ENCODE assay signal across 11 cellular contexts in the genomic region with DNA sequence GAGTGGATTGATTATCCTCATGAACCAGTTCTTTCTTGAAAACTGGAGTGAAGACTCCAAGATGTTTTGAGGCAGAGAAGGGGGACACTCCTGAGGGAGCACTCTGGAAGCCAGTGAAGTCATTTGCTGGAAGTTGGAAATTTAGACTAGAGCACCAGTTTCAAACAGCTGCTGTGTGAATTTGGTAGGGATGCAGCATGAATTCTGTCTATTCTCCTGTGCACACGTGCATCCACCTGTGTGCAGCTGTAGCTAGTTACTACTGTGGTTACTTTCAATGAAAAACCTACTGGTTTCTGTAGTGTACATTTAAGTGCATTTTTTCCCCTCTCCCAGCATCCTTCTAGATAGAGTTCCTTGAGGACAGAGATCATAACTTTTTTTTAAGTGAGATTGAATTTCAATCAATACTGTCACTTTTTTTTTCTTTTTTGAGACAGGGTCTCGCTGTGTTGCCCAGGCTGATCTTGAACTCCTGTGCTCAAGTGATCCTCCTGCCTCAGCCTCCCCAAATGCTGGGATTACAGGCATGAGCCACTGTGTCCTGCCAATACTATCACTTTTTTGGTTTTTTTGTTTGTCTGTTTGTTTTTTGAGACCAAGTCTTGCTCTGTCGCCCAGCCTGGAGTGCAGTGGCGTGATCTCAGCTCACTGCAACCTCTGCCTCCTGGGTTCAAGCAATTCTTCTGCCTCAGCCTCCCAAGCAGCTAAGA.
DNase-seq lines count a peak whose midpoint lies in the region; ATAC-seq, FAIRE-seq and TF ChIP-seq lines count a peak whose summit lies in the region.
"Had no signal": no experiment of that assay in that cellular context is flagged by ENCODE, and none has a peak within 500 bp of the region (broad histone marks: within the 10 kb centered on the region; RNA-seq: fewer than 3 reads in every experiment).

No MANE protein-coding gene starts in this region.

- SMC1A ChIA-PET in GM12878 (lab: Charles Lee; ENCODE audit: uncharacterized antibody, unreplicated experiment) = interaction anchor here (1.1 to 15.2 kb wide), 16 partner anchors 8 to 74 kb away, joined by 3 to 250 read pairs (median 6); no protein-coding TSS in a partner anchor

- H3K9me3 ChIP-seq in CD4-positive, alpha-beta T cell (ENCODE audit: control insufficient read depth, low read length) = no peaks in the 10 kb centered on the region
- H3K9me3 ChIP-seq in Loucy (ENCODE audit: insufficient read depth, low read depth, low read length) (no peaks in the 10 kb centered on the region), GM12878 (replicated peaks; ENCODE audit: control insufficient read depth, insufficient read depth, low read length) (no peaks in the 10 kb centered on the region)

- WGBS in GM12878 (ENCODE audit: insufficient coverage, insufficient replicate concordance, low lambda C conversion rate, missing lambda C conversion rate) = 43% methylated on average over 4 of the region's 4 CpGs

- TF ChIP-seq EP300 in GM12878 (IDR thresholded peaks at IDR 0.05; ENCODE audit: borderline replicate concordance in 1 of 2, control insufficient read depth in 1 of 2, low read depth in 2 of 2, low read length in 2 of 2) = no peak

- H3K4me3 ChIP-seq in Loucy (ENCODE audit: low read length, poor library complexity, severe bottlenecking) (peak overlapping the region; percentile 74), GM12878 (peak overlapping the region; percentile 65)

- H3K4me1 ChIP-seq in Loucy (ENCODE audit: insufficient read depth, low read length, poor library complexity, severe bottlenecking) = peaks cover 67% of the 10 kb centered on the region
- H3K4me1 ChIP-seq in GM12878 (ENCODE audit: control insufficient read depth, insufficient read depth, low read length) = peaks cover 64% of the 10 kb centered on the region

- in situ Hi-C loops in GM12878 (cut with MboI) = loop anchor here (5.0 kb wide), 1 partner anchor 40 kb away; no protein-coding TSS in a partner anchor

- H2AFZ ChIP-seq in Loucy (ENCODE audit: low read length) = no peak overlapping the region
- H2AFZ ChIP-seq in GM12878 (ENCODE audit: control insufficient read depth, low read depth, low read length) = no peak overlapping the region

- no peak for FAIRE-seq in GM12878 (lab: Jason Lieb, UNC)
- FAIRE-seq: keratinocyte had no signal

- no peak for TF ChIP-seq POLR2A in GM12878 (IDR thresholded peaks at IDR 0.05; ENCODE audit: low read depth, low read length)

- DNase-seq in CD4-positive, alpha-beta T cell = no peak
- DNase-seq in GM12878 (ENCODE audit: low read depth, low spot score) (no peak), progenitor cell of endocrine pancreas (ENCODE audit: low spot score, unreplicated experiment) (no peak), NCI-H226 (no peak)
- DNase-seq in activated CD4-positive, CD25-positive, alpha-beta regulatory T cell treated with anti-CD3 and anti-CD28 coated beads, Interleukin-2, amount 50 U/mL, for 72 hours = no peak
- DNase-seq: DMS79 treated with DMSO at 0.1 percent for 48 hours, NCI-H1092 had no signal

- TF ChIP-seq RAD21 in GM12878 (IDR thresholded peaks at IDR 0.05; ENCODE audit: insufficient read depth, low read depth, low read length) = no peak

- no peak for ATAC-seq in CD4-positive, alpha-beta T cell (ENCODE audit: poor library complexity)
- ATAC-seq in GM12878 (no peak), GM18861 (IDR thresholded peaks at IDR 0.05; ENCODE audit: unreplicated experiment) (no peak), GM19328 (IDR thresholded peaks at IDR 0.05; ENCODE audit: unreplicated experiment) (no peak)

- H3K9ac ChIP-seq in Loucy (ENCODE audit: low read depth, low read length, poor library complexity, severe bottlenecking) (peak overlapping the region; percentile 93), GM12878 (ENCODE audit: control insufficient read depth, insufficient read depth, low read length) (peak overlapping the region; percentile 84)

- POLR2A ChIA-PET in CD4-positive, alpha-beta T cell (lab: Charles Lee) = interaction anchor here (0.6 to 3.6 kb wide), 6 partner anchors 8 to 73 kb away, joined by 3 to 51 read pairs (median 6); no protein-coding TSS in a partner anchor
- POLR2A ChIA-PET in GM12878 (lab: Charles Lee) = interaction anchor here (1.0 to 12.0 kb wide), 13 partner anchors 8 to 74 kb away, joined by 3 to 332 read pairs (median 12); no protein-coding TSS in a partner anchor

- H3K36me3 ChIP-seq in Loucy (ENCODE audit: insufficient read depth, low read length) (no peaks in the 10 kb centered on the region), GM12878 (ENCODE audit: control insufficient read depth in 2 of 2, insufficient read depth in 2 of 2, low read length in 1 of 2) (no peaks in the 10 kb centered on the region)

- peaks cover 45% of the 10 kb centered on the region for H3K79me2 ChIP-seq in Loucy (ENCODE audit: insufficient read depth, low read length)
- H3K79me2 ChIP-seq in GM12878 (ENCODE audit: control insufficient read depth, insufficient read depth, low read length) = peaks cover 50% of the 10 kb centered on the region

- CTCF ChIA-PET in CD4-positive, alpha-beta T cell (lab: Charles Lee) = interaction anchor here (1.5 to 2.7 kb wide), 3 partner anchors 10 to 74 kb away, joined by 3 to 14 read pairs (median 4); no protein-coding TSS in a partner anchor
- CTCF ChIA-PET in GM12878 (lab: Yijun Ruan, JAX) = interaction anchor here (1.0 to 7.9 kb wide), 12 partner anchors 11 to 119 kb away, joined by 3 to 75 read pairs (median 6); a partner anchor contains a TSS

- H3K4me2 ChIP-seq in Loucy (ENCODE audit: low read depth, low read length, poor library complexity, severe bottlenecking) = peak overlapping the region; percentile 98
- H3K4me2 ChIP-seq in GM12878 (ENCODE audit: control insufficient read depth, insufficient read depth) = peak overlapping the region; percentile 95

- H3K27ac ChIP-seq in CD4-positive, alpha-beta T cell (ENCODE audit: low read depth, low read length) = no peak overlapping the region
- peak overlapping the region; percentile 98 for H3K27ac ChIP-seq in GM12878 (ENCODE audit: control insufficient read depth, insufficient read depth)

- peak overlapping the region; percentile 75 for H3K27ac Mint-ChIP-seq in CD4-positive, alpha-beta T cell
- H3K27ac Mint-ChIP-seq in progenitor cell of endocrine pancreas = peak overlapping the region; percentile 47

- H3K4me3 Mint-ChIP-seq in CD4-positive, alpha-beta T cell = peak overlapping the region; percentile 32
- no peak overlapping the region for H3K4me3 Mint-ChIP-seq in progenitor cell of endocrine pancreas (ENCODE audit: low read depth)

- peaks cover 8% of the 10 kb centered on the region for H3K36me3 Mint-ChIP-seq in CD4-positive, alpha-beta T cell (ENCODE audit: low read depth)
- peaks cover 7% of the 10 kb centered on the region for H3K36me3 Mint-ChIP-seq in progenitor cell of endocrine pancreas (ENCODE audit: insufficient read depth)

- no peaks in the 10 kb centered on the region for H3K9me3 Mint-ChIP-seq in CD4-positive, alpha-beta T cell
- H3K9me3 Mint-ChIP-seq in progenitor cell of endocrine pancreas (ENCODE audit: low read depth) = no peaks in the 10 kb centered on the region

- no peaks in the 10 kb centered on the region for H3K9me2 ChIP-seq in Loucy (replicated peaks; ENCODE audit: low read depth, low read length)

- no peaks in the 10 kb centered on the region for H3K27me3 Mint-ChIP-seq in CD4-positive, alpha-beta T cell
- H3K27me3 Mint-ChIP-seq in progenitor cell of endocrine pancreas = no peaks in the 10 kb centered on the region

- BruUV-seq in GM12878 (replicated peaks; lab: Mats Ljungman, UMichigan) = no TSS peak

- no peak for TF ChIP-seq CTCF in CD4-positive, alpha-beta T cell (IDR thresholded peaks at IDR 0.05)
- TF ChIP-seq CTCF in Loucy (conservative IDR thresholded peaks at IDR 0.05; ENCODE audit: low read length) (no peak), GM12878 (IDR thresholded peaks at IDR 0.05 in 2 of 3, conservative IDR thresholded peaks at IDR 0.05 in 1 of 3; ENCODE audit: control insufficient read depth in 2 of 3, extremely low read depth in 1 of 3, insufficient read depth in 1 of 3, low read depth in 3 of 3, low read length in 3 of 3) (no peak), progenitor cell of endocrine pancreas (IDR thresholded peaks at IDR 0.05; ENCODE audit: unreplicated experiment) (no peak)

- H3K4me1 Mint-ChIP-seq in CD4-positive, alpha-beta T cell (ENCODE audit: low read depth) = peaks cover 54% of the 10 kb centered on the region
- peaks cover 44% of the 10 kb centered on the region for H3K4me1 Mint-ChIP-seq in progenitor cell of endocrine pancreas (ENCODE audit: low read depth)

- no peaks in the 10 kb centered on the region for H3K27me3 ChIP-seq in CD4-positive, alpha-beta T cell (ENCODE audit: control insufficient read depth, insufficient read depth, low read length)
- no peaks in the 10 kb centered on the region for H3K27me3 ChIP-seq in Loucy (ENCODE audit: insufficient read depth, low read length, poor library complexity, severe bottlenecking)
- no peaks in the 10 kb centered on the region for H3K27me3 ChIP-seq in GM12878 (replicated peaks in 1 of 2; ENCODE audit: control insufficient read depth in 2 of 2, insufficient read depth in 2 of 2, low read length in 1 of 2)

- RAD21 ChIA-PET in GM12878 (lab: Charles Lee; ENCODE audit: unreplicated experiment) = interaction anchor here (1.0 to 11.5 kb wide), 9 partner anchors 12 to 74 kb away, joined by 4 to 223 read pairs (median 31); no protein-coding TSS in a partner anchor

- peaks cover 27% of the 10 kb centered on the region for H3F3A ChIP-seq in Loucy (ENCODE audit: low read depth)

- intact Hi-C loops in CD4-positive, alpha-beta T cell (cut with DNase I, micrococcal nuclease) = no loop called here
- intact Hi-C loops in GM12878 (cut with micrococcal nuclease; ENCODE audit: unreplicated experiment) = no loop called here

- no peaks in the 10 kb centered on the region for H4K20me1 ChIP-seq in Loucy (ENCODE audit: insufficient read depth, low read length, poor library complexity, severe bottlenecking)
- no peaks in the 10 kb centered on the region for H4K20me1 ChIP-seq in GM12878 (ENCODE audit: control insufficient read depth, insufficient read depth)

TF ChIP-seq in GM12878, 131 proteins besides CTCF, POLR2A, EP300 and RAD21 (continues in another document):
- TF ChIP-seq, protein P1, sequence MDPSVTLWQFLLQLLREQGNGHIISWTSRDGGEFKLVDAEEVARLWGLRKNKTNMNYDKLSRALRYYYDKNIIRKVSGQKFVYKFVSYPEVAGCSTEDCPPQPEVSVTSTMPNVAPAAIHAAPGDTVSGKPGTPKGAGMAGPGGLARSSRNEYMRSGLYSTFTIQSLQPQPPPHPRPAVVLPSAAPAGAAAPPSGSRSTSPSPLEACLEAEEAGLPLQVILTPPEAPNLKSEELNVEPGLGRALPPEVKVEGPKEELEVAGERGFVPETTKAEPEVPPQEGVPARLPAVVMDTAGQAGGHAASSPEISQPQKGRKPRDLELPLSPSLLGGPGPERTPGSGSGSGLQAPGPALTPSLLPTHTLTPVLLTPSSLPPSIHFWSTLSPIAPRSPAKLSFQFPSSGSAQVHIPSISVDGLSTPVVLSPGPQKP (IDR thresholded peaks at IDR 0.05; ENCODE audit: low read depth, low read length) = no peak
- no peak for TF ChIP-seq MTA2 (IDR thresholded peaks at IDR 0.05; ENCODE audit: low read depth)
- no peak for TF ChIP-seq POLR2AphosphoS5 (IDR thresholded peaks at IDR 0.05; ENCODE audit: low read length)
- TF ChIP-seq PAX8 (IDR thresholded peaks at IDR 0.05) = 0 out of 2 replicates have a peak, but pooled peaks have one; percentile 25
- peak in 1 of 2 experiments; percentile 45; a peak in 1 of 4 replicates for TF ChIP-seq IKZF2 (IDR thresholded peaks at IDR 0.05)
